In genomic region chr7:116354546-116355422, GRCh38 we compare ENCODE assay signal across 8 cellular contexts.
DNase-seq lines count a peak whose midpoint lies in the region; ATAC-seq and TF ChIP-seq lines count a peak whose summit lies in the region.

No MANE protein-coding gene starts in this region.

- DNase-seq in HuH-7.5 (ENCODE audit: low spot score) = peak; percentile 15
- peak; percentile 99 for DNase-seq in brain microvascular endothelial cell
- peak; percentile 98 for DNase-seq in kidney glomerular epithelial cell (lab: John Stamatoyannopoulos, UW)
- DNase-seq in tibial artery = peak; percentile 70 to 75
- no peak for DNase-seq in DMS153 treated with DMSO at 0.1 percent for 48 hours (lab: John Stamatoyannopoulos, UW; ENCODE audit: unreplicated experiment)
- DNase-seq in activated CD8-positive, alpha-beta memory T cell treated with anti-CD3 and anti-CD28 coated beads, Interleukin-2, amount 50 U/mL, for 4 hours = no peak

- no peak for ATAC-seq in HG03442 (IDR thresholded peaks at IDR 0.05; ENCODE audit: unreplicated experiment)
- ATAC-seq in GM18907 (IDR thresholded peaks at IDR 0.05; ENCODE audit: unreplicated experiment) = no peak

- peak overlapping the region; percentile 88 for H3K27ac ChIP-seq in brain microvascular endothelial cell
- peak overlapping the region; percentile 85 for H3K27ac ChIP-seq in tibial artery

- H3K4me3 ChIP-seq in brain microvascular endothelial cell (ENCODE audit: low read depth, low read length) = peak overlapping the region; percentile 33
- H3K4me3 ChIP-seq in tibial artery = peak overlapping the region; percentile 24 to 30

- intact Hi-C loops in tibial artery (cut with DNase I; ENCODE audit: low total_unique reads) = no loop called here

- H3K4me1 ChIP-seq in tibial artery = peaks cover 0 to 60% (median 52%) of the 10 kb centered on the region in 4 donors

- no peaks in the 10 kb centered on the region for H3K36me3 ChIP-seq in brain microvascular endothelial cell (replicated peaks)
- H3K36me3 ChIP-seq in tibial artery = no peaks in the 10 kb centered on the region

- in situ Hi-C loops in brain microvascular endothelial cell (cut with HindIII; ENCODE audit: low pct_ligation_motif_present, low sequenced_read_pairs) = no loop called here

- H3K27me3 ChIP-seq in brain microvascular endothelial cell (replicated peaks) (no peaks in the 10 kb centered on the region), tibial artery (no peaks in the 10 kb centered on the region)

- no peak for TF ChIP-seq CTCF in brain microvascular endothelial cell (IDR thresholded peaks at IDR 0.05; ENCODE audit: low read depth, low read length, missing control alignments)
- TF ChIP-seq CTCF in tibial artery (IDR thresholded peaks at IDR 0.05) = no peak

- no peaks in the 10 kb centered on the region for H3K9me3 ChIP-seq in tibial artery

Comparison
In these comparisons a context has a peak if more than half of its experiments do, and no peak if none do; other contexts are left out.
1. DNase-seq: peak in HuH-7.5 (single experiment), brain microvascular endothelial cell (single experiment), kidney glomerular epithelial cell (single experiment) and tibial artery (2 of 2); none in DMS153 treated with DMSO at 0.1 percent for 48 hours (single experiment) and activated CD8-positive, alpha-beta memory T cell treated with anti-CD3 and anti-CD28 coated beads, Interleukin-2, amount 50 U/mL, for 4 hours (single experiment).